16 cellular contexts compared by ENCODE assay signal in genomic region chr17:22277595-22277994, GRCh38.
DNase-seq lines count a peak whose midpoint lies in the region; ATAC-seq and TF ChIP-seq lines count a peak whose summit lies in the region.
"Had no signal": no experiment of that assay in that cellular context is flagged by ENCODE, and none has a peak within 500 bp of the region (broad histone marks: within the 10 kb centered on the region; RNA-seq: fewer than 3 reads in every experiment).

No MANE protein-coding gene starts in this region.

- H3K27ac Mint-ChIP-seq in type B pancreatic cell (no peak overlapping the region), mesothelial cell of epicardium (no peak overlapping the region)
- H3K27ac Mint-ChIP-seq: B cell; CD8-positive, alpha-beta T cell; HFFc6 had no signal

- no peaks in the 10 kb centered on the region for H3K4me1 Mint-ChIP-seq in type B pancreatic cell (ENCODE audit: unreplicated experiment)
- H3K4me1 Mint-ChIP-seq in mesothelial cell of epicardium: no peaks in the 10 kb centered on the region
- H3K4me1 Mint-ChIP-seq: B cell had no signal

- TF ChIP-seq CTCF in type B pancreatic cell (conservative IDR thresholded peaks at IDR 0.05) (no peak), mesothelial cell of epicardium (IDR thresholded peaks at IDR 0.05; ENCODE audit: unreplicated experiment) (no peak)

- H3K9me3 Mint-ChIP-seq in type B pancreatic cell (peaks cover 13% of the 10 kb centered on the region), mesothelial cell of epicardium (peaks cover 46% of the 10 kb centered on the region)

- no peaks in the 10 kb centered on the region for H3K27me3 Mint-ChIP-seq in type B pancreatic cell
- H3K27me3 Mint-ChIP-seq in mesothelial cell of epicardium (ENCODE audit: low read depth): no peaks in the 10 kb centered on the region
- H3K27me3 Mint-ChIP-seq: B cell had no signal

- intact Hi-C loops in posterior vena cava (cut with DNase I): no loop called here

- H3K36me3 Mint-ChIP-seq in type B pancreatic cell: no peaks in the 10 kb centered on the region
- H3K36me3 Mint-ChIP-seq in mesothelial cell of epicardium: peaks cover 2% of the 10 kb centered on the region
- H3K36me3 Mint-ChIP-seq: CD8-positive, alpha-beta T cell had no signal

- peak; percentile 19 for DNase-seq in activated effector memory CD4-positive, alpha-beta T cell treated with anti-CD3 and anti-CD28 coated beads, Interleukin-2, amount 50 U/mL, for 16 hours
- DNase-seq in activated effector memory CD4-positive, alpha-beta T cell treated with Interleukin-2 at 50 U/mL for 16 hours: no peak
- DNase-seq in posterior vena cava (ENCODE audit: low spot score): peak; percentile 53
- peak; percentile 32 for DNase-seq in type B pancreatic cell (ENCODE audit: extremely low spot score, unreplicated experiment)
- no peak for DNase-seq in NCI-H1436 (lab: John Stamatoyannopoulos, UW)
- DNase-seq in mesothelial cell of epicardium (ENCODE audit: low spot score in 2 of 2, unreplicated experiment in 2 of 2): no peak
- DNase-seq: Calu3; CD8-positive, alpha-beta T cell; DMS79 treated with DMSO at 0.1 percent for 48 hours; GF-D8; GOT3; H7; HFFc6 had no signal

- H3K4me3 Mint-ChIP-seq in type B pancreatic cell (no peak overlapping the region), mesothelial cell of epicardium (no peak overlapping the region)
- H3K4me3 Mint-ChIP-seq: B cell; CD8-positive, alpha-beta T cell; HFFc6 had no signal

- ATAC-seq in GM21825 (IDR thresholded peaks at IDR 0.05; ENCODE audit: unreplicated experiment): no peak
- ATAC-seq: CD8-positive, alpha-beta T cell; HCT116 had no signal

Comparison
In these comparisons a context has a peak if more than half of its experiments do, and no peak if none do; other contexts are left out.
1. DNase-seq: peak in activated effector memory CD4-positive, alpha-beta T cell treated with anti-CD3 and anti-CD28 coated beads, Interleukin-2, amount 50 U/mL, for 16 hours (single experiment), posterior vena cava (single experiment) and type B pancreatic cell (single experiment); none in activated effector memory CD4-positive, alpha-beta T cell treated with Interleukin-2 at 50 U/mL for 16 hours (single experiment), NCI-H1436 (single experiment) and mesothelial cell of epicardium (0 of 2).